ENCODE assay signal across 21 cellular contexts in the genomic region with DNA sequence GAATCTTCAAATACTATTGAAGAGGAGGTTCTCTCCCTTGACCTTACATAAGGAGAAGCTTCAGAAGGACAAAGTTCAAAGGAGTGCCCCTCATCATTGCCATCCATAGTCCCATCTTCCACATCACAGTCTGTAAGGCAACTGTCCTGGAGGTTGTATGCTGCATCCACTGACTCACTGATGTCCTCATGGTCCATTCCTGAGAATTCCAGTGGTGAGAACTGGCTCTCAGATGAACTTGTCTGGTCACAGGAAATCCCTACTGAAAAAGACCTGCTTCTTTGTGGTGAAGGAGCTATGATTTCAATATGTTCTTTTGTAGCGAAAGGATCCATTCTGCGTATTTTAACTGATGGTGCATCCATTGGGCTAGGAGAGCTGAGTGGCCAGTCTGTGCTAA.
"Had no signal": no experiment of that assay in that cellular context is flagged by ENCODE, and none has a peak within 500 bp of the region (broad histone marks: within the 10 kb centered on the region; RNA-seq: fewer than 3 reads in every experiment).

No MANE protein-coding gene starts in this region.

- ATAC-seq: activated T-cell treated with anti-CD3 and anti-CD28 coated beads, Interleukin-2, amount 50 U/mL, for 4 hours; left colon; stimulated activated naive CD8-positive, alpha-beta T cell treated with anti-CD3 and anti-CD28 coated beads, Interleukin-15, amount 100 ng/mL, for 72 hours had no signal

- H3K27ac ChIP-seq: adrenal gland, cardiac muscle cell, suprapubic skin had no signal

- H3K4me1 ChIP-seq: adrenal gland, suprapubic skin had no signal

- H3K9me3 ChIP-seq: adrenal gland, SK-N-SH, suprapubic skin had no signal

- H3K27me3 ChIP-seq: adrenal gland, cardiac muscle cell, suprapubic skin had no signal

- H3K9me3 Mint-ChIP-seq: activated CD8-positive, alpha-beta T cell treated with anti-CD3 and anti-CD28 coated beads for 36 hours; activated naive CD4-positive, alpha-beta T cell treated with anti-CD3 and anti-CD28 coated beads, Interleukin-2, amount 50 U/mL, for 72 hours; activated T-cell treated with anti-CD3 and anti-CD28 coated beads, Interleukin-2, amount 50 U/mL, for 4 hours; mesothelial cell of epicardium; nephron progenitor cell; stimulated activated naive CD8-positive, alpha-beta T cell treated with anti-CD3 and anti-CD28 coated beads, Interleukin-15, amount 100 ng/mL, for 72 hours had no signal

- H3K27ac Mint-ChIP-seq: activated CD8-positive, alpha-beta T cell treated with anti-CD3 and anti-CD28 coated beads for 36 hours; activated naive CD4-positive, alpha-beta T cell treated with anti-CD3 and anti-CD28 coated beads, Interleukin-2, amount 50 U/mL, for 72 hours; nephron progenitor cell; stimulated activated naive CD8-positive, alpha-beta T cell treated with anti-CD3 and anti-CD28 coated beads, Interleukin-15, amount 100 ng/mL, for 72 hours had no signal

- H3K9ac ChIP-seq: SK-N-SH had no signal

- H3K4me2 ChIP-seq: SK-N-SH had no signal

- H3K4me3 Mint-ChIP-seq: activated CD8-positive, alpha-beta T cell treated with anti-CD3 and anti-CD28 coated beads for 36 hours; activated T-cell treated with anti-CD3 and anti-CD28 coated beads, Interleukin-2, amount 50 U/mL, for 4 hours; mesothelial cell of epicardium; nephron progenitor cell; stimulated activated naive CD8-positive, alpha-beta T cell treated with anti-CD3 and anti-CD28 coated beads, Interleukin-15, amount 100 ng/mL, for 72 hours had no signal

- H3K4me1 Mint-ChIP-seq: mesothelial cell of epicardium; nephron progenitor cell; stimulated activated naive CD8-positive, alpha-beta T cell treated with anti-CD3 and anti-CD28 coated beads, Interleukin-15, amount 100 ng/mL, for 72 hours had no signal

- H3K4me3 ChIP-seq: adrenal gland, cardiac muscle cell, lung, suprapubic skin had no signal

- H3K27me3 Mint-ChIP-seq: activated CD8-positive, alpha-beta T cell treated with anti-CD3 and anti-CD28 coated beads for 36 hours; stimulated activated naive CD8-positive, alpha-beta T cell treated with anti-CD3 and anti-CD28 coated beads, Interleukin-15, amount 100 ng/mL, for 72 hours had no signal

- DNase-seq: activated CD8-positive, alpha-beta memory T cell treated with anti-CD3 and anti-CD28 coated beads, Interleukin-2, amount 50 U/mL, for 4 hours; activated CD8-positive, alpha-beta T cell treated with anti-CD3 and anti-CD28 coated beads for 36 hours; activated effector memory CD4-positive, alpha-beta T cell treated with anti-CD3 and anti-CD28 coated beads, Interleukin-2, amount 50 U/mL, for 16 hours; activated T-cell treated with anti-CD3 and anti-CD28 coated beads, Interleukin-2, amount 50 U/mL, for 4 hours; adrenal gland; foreskin fibroblast; hippocampal formation; islet precursor cell; left colon; nephron progenitor cell; nucleus accumbens; posterior cingulate gyrus; SK-N-SH; stimulated activated CD4-positive, alpha-beta T cell treated with anti-CD3 and anti-CD28 coated beads, Interleukin-2, amount 100 ng/mL, for 24 hours; stimulated activated naive CD8-positive, alpha-beta T cell treated with anti-CD3 and anti-CD28 coated beads, Interleukin-15, amount 100 ng/mL, for 72 hours; trophoblast cell had no signal
